Comparison of ENCODE assay signal across 8 cellular contexts in the genomic region with DNA sequence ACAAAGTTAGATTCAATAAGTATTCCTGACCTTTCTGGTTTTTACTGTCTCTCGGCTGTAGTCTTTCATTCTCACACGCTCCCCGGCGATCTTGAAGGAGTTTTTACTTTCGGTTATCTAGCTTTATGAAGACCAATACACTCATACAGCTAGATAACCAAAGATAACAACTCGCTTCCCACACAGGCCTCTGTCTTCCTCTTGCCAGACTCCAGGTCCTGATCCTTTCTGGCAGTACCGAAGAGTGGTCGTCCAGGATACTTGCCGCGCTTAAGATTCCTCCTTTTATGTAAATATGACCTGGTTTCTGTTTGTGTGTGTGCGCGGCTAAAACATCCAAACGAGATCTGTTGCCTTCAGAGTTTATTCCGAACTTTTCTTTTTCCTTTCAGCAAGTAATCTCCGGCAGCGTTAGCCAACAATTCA.
DNase-seq lines count a peak whose midpoint lies in the region; ATAC-seq and TF ChIP-seq lines count a peak whose summit lies in the region.

No MANE protein-coding gene starts in this region.

- DNase-seq in NCI-H2227 treated with DMSO at 0.1 percent for 48 hours (lab: John Stamatoyannopoulos, UW) (peak; percentile 29), progenitor cell of endocrine pancreas (ENCODE audit: low spot score, unreplicated experiment) (no peak), NCI-H2107 (lab: John Stamatoyannopoulos, UW) (no peak), DMS153 (lab: John Stamatoyannopoulos, UW) (no peak), occipital lobe (lab: John Stamatoyannopoulos, UW) (no peak)
- DNase-seq in effector memory CD4-positive, alpha-beta T cell, result no peak

- H3K36me3 Mint-ChIP-seq in progenitor cell of endocrine pancreas (ENCODE audit: insufficient read depth), result no peaks in the 10 kb centered on the region

- peak; percentile 51 for ATAC-seq in GM18508 (IDR thresholded peaks at IDR 0.05; ENCODE audit: insufficient read depth, unreplicated experiment)

- CTCF ChIA-PET in HEK293 (lab: Yijun Ruan, JAX), result interaction anchor here (0.6 to 2.0 kb wide), 2 partner anchors 24 to 228 kb away, joined by 3 to 6 read pairs; no protein-coding TSS in a partner anchor

- H3K27ac Mint-ChIP-seq in progenitor cell of endocrine pancreas, result peak overlapping the region; percentile 29

- no peaks in the 10 kb centered on the region for H3K9me3 ChIP-seq in HEK293 (ENCODE audit: control insufficient read depth, insufficient read depth, low read depth, low read length)
- H3K9me3 ChIP-seq in effector memory CD4-positive, alpha-beta T cell (ENCODE audit: control insufficient read depth, low read length), result no peaks in the 10 kb centered on the region

- peak overlapping the region; percentile 72 for H3K27ac ChIP-seq in HEK293 (ENCODE audit: extremely low read depth, low read depth, low read length)
- H3K27ac ChIP-seq in effector memory CD4-positive, alpha-beta T cell (ENCODE audit: insufficient read depth, low read length, poor library complexity, severe bottlenecking), result no peak overlapping the region

- H3K4me3 ChIP-seq in HEK293 (ENCODE audit: low read depth, low read length), result peak overlapping the region; percentile 54
- H3K4me3 ChIP-seq in effector memory CD4-positive, alpha-beta T cell (ENCODE audit: insufficient read depth, low read depth, low read length, poor library complexity, severe bottlenecking), result peak overlapping the region; percentile 58

- H3K9me3 Mint-ChIP-seq in progenitor cell of endocrine pancreas (ENCODE audit: low read depth), result no peaks in the 10 kb centered on the region

- peaks cover 45% of the 10 kb centered on the region for H3K27me3 ChIP-seq in effector memory CD4-positive, alpha-beta T cell (replicated peaks; ENCODE audit: control insufficient read depth, insufficient read depth, low read length, poor library complexity, severe bottlenecking)

- POLR2A ChIA-PET in HEK293 (lab: Yijun Ruan, JAX), result interaction anchor here (0.6 to 2.0 kb wide), 4 partner anchors 9 to 250 kb away, joined by 3 to 9 read pairs (median 7); no protein-coding TSS in a partner anchor

- H3K4me1 ChIP-seq in HEK293 (ENCODE audit: control insufficient read depth, insufficient read depth, low read length), result peaks cover 28% of the 10 kb centered on the region
- H3K4me1 ChIP-seq in effector memory CD4-positive, alpha-beta T cell (ENCODE audit: control insufficient read depth, insufficient read depth, low read length, poor library complexity, severe bottlenecking), result peaks cover 7% of the 10 kb centered on the region

- H3K27me3 Mint-ChIP-seq in progenitor cell of endocrine pancreas, result peaks cover 96% of the 10 kb centered on the region

- no peaks in the 10 kb centered on the region for H3K36me3 ChIP-seq in HEK293 (ENCODE audit: control insufficient read depth in 2 of 2, insufficient read depth in 1 of 2, low read length in 2 of 2)
- no peaks in the 10 kb centered on the region for H3K36me3 ChIP-seq in effector memory CD4-positive, alpha-beta T cell (ENCODE audit: control insufficient read depth, insufficient read depth, low read length)

- no peak overlapping the region for H3K4me3 Mint-ChIP-seq in progenitor cell of endocrine pancreas (ENCODE audit: low read depth)

- H3K4me1 Mint-ChIP-seq in progenitor cell of endocrine pancreas (ENCODE audit: low read depth), result peaks cover 6% of the 10 kb centered on the region

- TF ChIP-seq CTCF in HEK293 (tag by site-specific recombination; IDR thresholded peaks at IDR 0.05) (no peak), progenitor cell of endocrine pancreas (IDR thresholded peaks at IDR 0.05; ENCODE audit: unreplicated experiment) (no peak)

TF ChIP-seq in HEK293, 187 proteins besides CTCF, POLR2A, EP300 and RAD21:
- TF ChIP-seq ZNF600 (tag by site-specific recombination; IDR thresholded peaks at IDR 0.05), result 0 out of 2 replicates have a peak, but pooled peaks have one; percentile 29
- peak; percentile 91 for TF ChIP-seq ZNF335 (tag by site-specific recombination; conservative IDR thresholded peaks at IDR 0.05)
- TF ChIP-seq PRDM1 (tag by site-specific recombination; IDR thresholded peaks at IDR 0.05), result peak; percentile 31; the same call in 1 of the 2 replicates
- TF ChIP-seq ZBTB48 (tag by site-specific recombination; IDR thresholded peaks at IDR 0.05), result no peak
- 0 out of 2 replicates have a peak, but pooled peaks have one; percentile 17 for TF ChIP-seq ZSCAN4 (tag by site-specific recombination; IDR thresholded peaks at IDR 0.05)
- TF ChIP-seq TCF7L2 (IDR thresholded peaks at IDR 0.05; ENCODE audit: borderline replicate concordance, low read depth, low read length), result no peak
TF ChIP-seq in HEK293: peak in this region for 4.
